Comparison of ENCODE assay signal across 1 cellular context in the genomic region with DNA sequence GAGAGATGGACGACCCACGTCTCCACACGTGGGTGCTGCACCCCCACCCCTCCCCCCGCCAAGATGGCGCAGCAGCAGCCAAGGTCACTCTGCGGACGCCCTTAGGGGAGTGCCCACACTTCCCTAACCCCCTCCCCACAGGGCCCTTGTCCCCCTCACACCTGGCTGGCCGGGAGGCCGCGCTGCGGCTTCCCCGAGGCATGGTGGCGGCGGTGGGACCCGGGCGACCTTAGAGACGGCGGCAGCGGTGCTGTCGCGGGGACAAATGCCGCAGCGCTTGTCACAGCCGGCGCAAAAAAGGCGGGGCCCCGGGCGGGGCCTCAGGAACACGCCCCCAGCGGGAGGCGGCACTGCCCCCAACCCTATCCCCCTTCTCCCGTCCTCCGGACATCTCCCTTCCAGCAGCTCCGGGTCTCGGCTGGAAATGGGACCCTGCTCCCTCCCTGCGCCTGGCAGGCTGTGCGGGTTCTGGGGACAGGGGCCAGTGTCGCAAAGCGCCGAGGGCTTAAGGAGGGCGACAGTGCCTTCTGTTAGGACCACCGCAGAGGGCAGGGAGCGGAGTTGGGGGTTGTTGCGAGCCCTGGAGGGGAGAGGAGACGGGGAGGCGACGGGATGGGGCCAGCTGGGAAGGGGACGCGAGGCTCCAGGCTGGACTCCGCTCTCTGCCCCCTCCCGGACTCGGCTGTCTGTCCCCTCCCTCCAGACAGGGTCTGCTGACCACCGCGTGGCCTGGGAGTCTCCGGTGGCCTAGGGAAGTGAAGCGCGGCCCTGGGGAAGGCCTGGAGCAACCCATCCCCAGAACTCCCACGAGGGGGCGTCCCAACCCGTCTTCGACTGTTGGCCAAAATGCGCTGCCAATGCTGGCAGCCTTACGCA.
TF ChIP-seq lines count a peak whose summit lies in the region.

A gene (minus strand): TSS at position 300 of the 876 bp plus-strand sequence. CDS start 98 bp downstream, at position 202.

TF ChIP-seq in HepG2, 621 proteins besides CTCF, POLR2A, EP300 and RAD21 (continued from another document and continues in another):
- TF ChIP-seq, protein P1, sequence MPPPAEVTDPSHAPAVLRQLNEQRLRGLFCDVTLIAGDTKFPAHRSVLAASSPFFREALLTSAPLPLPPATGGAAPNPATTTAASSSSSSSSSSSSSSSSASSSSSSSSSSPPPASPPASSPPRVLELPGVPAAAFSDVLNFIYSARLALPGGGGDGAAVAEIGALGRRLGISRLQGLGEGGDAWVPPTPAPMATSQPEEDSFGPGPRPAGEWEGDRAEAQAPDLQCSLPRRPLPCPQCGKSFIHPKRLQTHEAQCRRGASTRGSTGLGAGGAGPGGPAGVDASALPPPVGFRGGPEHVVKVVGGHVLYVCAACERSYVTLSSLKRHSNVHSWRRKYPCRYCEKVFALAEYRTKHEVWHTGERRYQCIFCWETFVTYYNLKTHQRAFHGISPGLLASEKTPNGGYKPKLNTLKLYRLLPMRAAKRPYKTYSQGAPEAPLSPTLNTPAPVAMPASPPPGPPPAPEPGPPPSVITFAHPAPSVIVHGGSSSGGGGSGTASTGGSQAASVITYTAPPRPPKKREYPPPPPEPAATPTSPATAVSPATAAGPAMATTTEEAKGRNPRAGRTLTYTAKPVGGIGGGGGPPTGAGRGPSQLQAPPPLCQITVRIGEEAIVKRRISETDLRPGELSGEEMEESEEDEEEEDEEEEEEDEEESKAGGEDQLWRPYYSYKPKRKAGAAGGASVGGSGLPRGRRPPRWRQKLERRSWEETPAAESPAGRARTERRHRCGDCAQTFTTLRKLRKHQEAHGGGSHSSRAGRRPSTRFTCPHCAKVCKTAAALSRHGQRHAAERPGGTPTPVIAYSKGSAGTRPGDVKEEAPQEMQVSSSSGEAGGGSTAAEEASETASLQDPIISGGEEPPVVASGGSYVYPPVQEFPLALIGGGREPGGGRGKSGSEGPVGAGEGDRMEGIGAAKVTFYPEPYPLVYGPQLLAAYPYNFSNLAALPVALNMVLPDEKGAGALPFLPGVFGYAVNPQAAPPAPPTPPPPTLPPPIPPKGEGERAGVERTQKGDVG (CRISPR knock-in tag; IDR thresholded peaks at IDR 0.05; ENCODE audit: borderline replicate concordance), result no peak
- TF ChIP-seq FOXA1 (IDR thresholded peaks at IDR 0.05) (no peak), FOXA1 (CRISPR knock-in tag; IDR thresholded peaks at IDR 0.05) (peak; percentile 10; the same call in 1 of the 2 replicates), CBX1 (IDR thresholded peaks at IDR 0.05; ENCODE audit: low read depth) (no peak), RBAK (CRISPR knock-in tag; IDR thresholded peaks at IDR 0.05) (0 out of 2 replicates have a peak, but pooled peaks have one; percentile 36), CHD4 (IDR thresholded peaks at IDR 0.05; ENCODE audit: borderline replicate concordance, low read length) (no peak), SRSF1 (optimal IDR thresholded peaks at IDR 0.05; ENCODE audit: low read depth, low read length) (no peak), ZNF75D (CRISPR knock-in tag; IDR thresholded peaks at IDR 0.05; ENCODE audit: borderline replicate concordance) (no peak), ETV6 (CRISPR knock-in tag; conservative IDR thresholded peaks at IDR 0.05) (no peak; the same call in 1 of the 2 replicates), ZNF549 (CRISPR knock-in tag; IDR thresholded peaks at IDR 0.05) (no peak), ZNF460 (CRISPR knock-in tag; IDR thresholded peaks at IDR 0.05; ENCODE audit: borderline replicate concordance) (peak; percentile 44; the same call in 1 of the 2 replicates), ZSCAN12 (CRISPR knock-in tag; IDR thresholded peaks at IDR 0.05) (no peak), ZNF225 (CRISPR knock-in tag; IDR thresholded peaks at IDR 0.05) (peak; percentile 3; the same call in 1 of the 2 replicates), RXRA (CRISPR knock-in tag; IDR thresholded peaks at IDR 0.05) (peak; percentile 55; the same call in 1 of the 2 replicates), ARHGAP35 (CRISPR knock-in tag; IDR thresholded peaks at IDR 0.05; ENCODE audit: borderline replicate concordance) (0 out of 2 replicates have a peak, but pooled peaks have one; percentile 8), ZNF709 (CRISPR knock-in tag; IDR thresholded peaks at IDR 0.05) (no peak; the same call in 1 of the 2 replicates), MYC (CRISPR knock-in tag; IDR thresholded peaks at IDR 0.05; ENCODE audit: borderline replicate concordance) (peak; percentile 92), TBX2 (CRISPR knock-in tag; IDR thresholded peaks at IDR 0.05; ENCODE audit: borderline replicate concordance) (peak; percentile 68), FLYWCH1 (CRISPR knock-in tag; IDR thresholded peaks at IDR 0.05) (no peak), DNMT1 (CRISPR knock-in tag; IDR thresholded peaks at IDR 0.05) (0 out of 2 replicates have a peak, but pooled peaks have one; percentile 4), SYNCRIP (IDR thresholded peaks at IDR 0.05; ENCODE audit: insufficient read depth, low read depth, low read length) (no peak), MED13 (CRISPR knock-in tag; IDR thresholded peaks at IDR 0.05) (no peak), ZNF652 (CRISPR knock-in tag; IDR thresholded peaks at IDR 0.05; ENCODE audit: borderline replicate concordance, low read depth) (no peak), ATRX (CRISPR knock-in tag; IDR thresholded peaks at IDR 0.05; ENCODE audit: borderline replicate concordance) (no peak), SMAD1 (CRISPR knock-in tag; IDR thresholded peaks at IDR 0.05; ENCODE audit: borderline replicate concordance, low read depth) (no peak), ZNF674 (CRISPR knock-in tag; IDR thresholded peaks at IDR 0.05; ENCODE audit: low read depth) (0 out of 2 replicates have a peak, but pooled peaks have one; percentile 33), SP1 (IDR thresholded peaks at IDR 0.05) (no peak), SP1 (CRISPR knock-in tag; IDR thresholded peaks at IDR 0.05) (0 out of 2 replicates have a peak, but pooled peaks have one; percentile 25), ZNF235 (CRISPR knock-in tag; IDR thresholded peaks at IDR 0.05; ENCODE audit: borderline replicate concordance) (no peak), HDAC6 (IDR thresholded peaks at IDR 0.05; ENCODE audit: low read depth, low read length) (no peak), NONO (IDR thresholded peaks at IDR 0.05) (no peak), NONO (CRISPR knock-in tag; conservative IDR thresholded peaks at IDR 0.05) (peak; percentile 76; the same call in 1 of the 2 replicates), ZNF790 (CRISPR knock-in tag; IDR thresholded peaks at IDR 0.05; ENCODE audit: borderline replicate concordance) (no peak)
- TF ChIP-seq, protein P2, sequence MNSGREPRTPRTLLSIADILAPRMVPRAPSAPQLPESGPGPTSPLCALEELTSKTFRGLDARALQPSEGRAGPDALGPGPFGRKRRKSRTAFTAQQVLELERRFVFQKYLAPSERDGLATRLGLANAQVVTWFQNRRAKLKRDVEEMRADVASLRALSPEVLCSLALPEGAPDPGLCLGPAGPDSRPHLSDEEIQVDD (CRISPR knock-in tag; IDR thresholded peaks at IDR 0.05; ENCODE audit: borderline replicate concordance), result 0 out of 2 replicates have a peak, but pooled peaks have one; percentile 31
- TF ChIP-seq, protein P3, sequence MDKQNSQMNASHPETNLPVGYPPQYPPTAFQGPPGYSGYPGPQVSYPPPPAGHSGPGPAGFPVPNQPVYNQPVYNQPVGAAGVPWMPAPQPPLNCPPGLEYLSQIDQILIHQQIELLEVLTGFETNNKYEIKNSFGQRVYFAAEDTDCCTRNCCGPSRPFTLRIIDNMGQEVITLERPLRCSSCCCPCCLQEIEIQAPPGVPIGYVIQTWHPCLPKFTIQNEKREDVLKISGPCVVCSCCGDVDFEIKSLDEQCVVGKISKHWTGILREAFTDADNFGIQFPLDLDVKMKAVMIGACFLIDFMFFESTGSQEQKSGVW (CRISPR knock-in tag; IDR thresholded peaks at IDR 0.05; ENCODE audit: borderline replicate concordance), result no peak
- TF ChIP-seq, protein P4, sequence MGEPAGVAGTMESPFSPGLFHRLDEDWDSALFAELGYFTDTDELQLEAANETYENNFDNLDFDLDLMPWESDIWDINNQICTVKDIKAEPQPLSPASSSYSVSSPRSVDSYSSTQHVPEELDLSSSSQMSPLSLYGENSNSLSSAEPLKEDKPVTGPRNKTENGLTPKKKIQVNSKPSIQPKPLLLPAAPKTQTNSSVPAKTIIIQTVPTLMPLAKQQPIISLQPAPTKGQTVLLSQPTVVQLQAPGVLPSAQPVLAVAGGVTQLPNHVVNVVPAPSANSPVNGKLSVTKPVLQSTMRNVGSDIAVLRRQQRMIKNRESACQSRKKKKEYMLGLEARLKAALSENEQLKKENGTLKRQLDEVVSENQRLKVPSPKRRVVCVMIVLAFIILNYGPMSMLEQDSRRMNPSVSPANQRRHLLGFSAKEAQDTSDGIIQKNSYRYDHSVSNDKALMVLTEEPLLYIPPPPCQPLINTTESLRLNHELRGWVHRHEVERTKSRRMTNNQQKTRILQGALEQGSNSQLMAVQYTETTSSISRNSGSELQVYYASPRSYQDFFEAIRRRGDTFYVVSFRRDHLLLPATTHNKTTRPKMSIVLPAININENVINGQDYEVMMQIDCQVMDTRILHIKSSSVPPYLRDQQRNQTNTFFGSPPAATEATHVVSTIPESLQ (CRISPR knock-in tag; conservative IDR thresholded peaks at IDR 0.05), result no peak
- TF ChIP-seq, protein P5, sequence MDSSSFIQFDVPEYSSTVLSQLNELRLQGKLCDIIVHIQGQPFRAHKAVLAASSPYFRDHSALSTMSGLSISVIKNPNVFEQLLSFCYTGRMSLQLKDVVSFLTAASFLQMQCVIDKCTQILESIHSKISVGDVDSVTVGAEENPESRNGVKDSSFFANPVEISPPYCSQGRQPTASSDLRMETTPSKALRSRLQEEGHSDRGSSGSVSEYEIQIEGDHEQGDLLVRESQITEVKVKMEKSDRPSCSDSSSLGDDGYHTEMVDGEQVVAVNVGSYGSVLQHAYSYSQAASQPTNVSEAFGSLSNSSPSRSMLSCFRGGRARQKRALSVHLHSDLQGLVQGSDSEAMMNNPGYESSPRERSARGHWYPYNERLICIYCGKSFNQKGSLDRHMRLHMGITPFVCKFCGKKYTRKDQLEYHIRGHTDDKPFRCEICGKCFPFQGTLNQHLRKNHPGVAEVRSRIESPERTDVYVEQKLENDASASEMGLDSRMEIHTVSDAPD (CRISPR knock-in tag; IDR thresholded peaks at IDR 0.05), result no peak
- TF ChIP-seq, protein P6, sequence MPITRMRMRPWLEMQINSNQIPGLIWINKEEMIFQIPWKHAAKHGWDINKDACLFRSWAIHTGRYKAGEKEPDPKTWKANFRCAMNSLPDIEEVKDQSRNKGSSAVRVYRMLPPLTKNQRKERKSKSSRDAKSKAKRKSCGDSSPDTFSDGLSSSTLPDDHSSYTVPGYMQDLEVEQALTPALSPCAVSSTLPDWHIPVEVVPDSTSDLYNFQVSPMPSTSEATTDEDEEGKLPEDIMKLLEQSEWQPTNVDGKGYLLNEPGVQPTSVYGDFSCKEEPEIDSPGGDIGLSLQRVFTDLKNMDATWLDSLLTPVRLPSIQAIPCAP (CRISPR knock-in tag; IDR thresholded peaks at IDR 0.05; ENCODE audit: low read depth), result 0 out of 2 replicates have a peak, but pooled peaks have one; percentile 46
- TF ChIP-seq, protein P7, sequence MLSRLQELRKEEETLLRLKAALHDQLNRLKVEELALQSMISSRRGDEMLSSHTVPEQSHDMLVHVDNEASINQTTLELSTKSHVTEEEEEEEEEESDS (CRISPR knock-in tag; IDR thresholded peaks at IDR 0.05; ENCODE audit: borderline replicate concordance), result 0 out of 2 replicates have a peak, but pooled peaks have one; percentile 58
- TF ChIP-seq, protein P8, sequence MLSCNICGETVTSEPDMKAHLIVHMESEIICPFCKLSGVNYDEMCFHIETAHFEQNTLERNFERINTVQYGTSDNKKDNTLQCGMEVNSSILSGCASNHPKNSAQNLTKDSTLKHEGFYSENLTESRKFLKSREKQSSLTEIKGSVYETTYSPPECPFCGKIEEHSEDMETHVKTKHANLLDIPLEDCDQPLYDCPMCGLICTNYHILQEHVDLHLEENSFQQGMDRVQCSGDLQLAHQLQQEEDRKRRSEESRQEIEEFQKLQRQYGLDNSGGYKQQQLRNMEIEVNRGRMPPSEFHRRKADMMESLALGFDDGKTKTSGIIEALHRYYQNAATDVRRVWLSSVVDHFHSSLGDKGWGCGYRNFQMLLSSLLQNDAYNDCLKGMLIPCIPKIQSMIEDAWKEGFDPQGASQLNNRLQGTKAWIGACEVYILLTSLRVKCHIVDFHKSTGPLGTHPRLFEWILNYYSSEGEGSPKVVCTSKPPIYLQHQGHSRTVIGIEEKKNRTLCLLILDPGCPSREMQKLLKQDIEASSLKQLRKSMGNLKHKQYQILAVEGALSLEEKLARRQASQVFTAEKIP (CRISPR knock-in tag; IDR thresholded peaks at IDR 0.05; ENCODE audit: borderline replicate concordance), result no peak
- TF ChIP-seq, protein P9, sequence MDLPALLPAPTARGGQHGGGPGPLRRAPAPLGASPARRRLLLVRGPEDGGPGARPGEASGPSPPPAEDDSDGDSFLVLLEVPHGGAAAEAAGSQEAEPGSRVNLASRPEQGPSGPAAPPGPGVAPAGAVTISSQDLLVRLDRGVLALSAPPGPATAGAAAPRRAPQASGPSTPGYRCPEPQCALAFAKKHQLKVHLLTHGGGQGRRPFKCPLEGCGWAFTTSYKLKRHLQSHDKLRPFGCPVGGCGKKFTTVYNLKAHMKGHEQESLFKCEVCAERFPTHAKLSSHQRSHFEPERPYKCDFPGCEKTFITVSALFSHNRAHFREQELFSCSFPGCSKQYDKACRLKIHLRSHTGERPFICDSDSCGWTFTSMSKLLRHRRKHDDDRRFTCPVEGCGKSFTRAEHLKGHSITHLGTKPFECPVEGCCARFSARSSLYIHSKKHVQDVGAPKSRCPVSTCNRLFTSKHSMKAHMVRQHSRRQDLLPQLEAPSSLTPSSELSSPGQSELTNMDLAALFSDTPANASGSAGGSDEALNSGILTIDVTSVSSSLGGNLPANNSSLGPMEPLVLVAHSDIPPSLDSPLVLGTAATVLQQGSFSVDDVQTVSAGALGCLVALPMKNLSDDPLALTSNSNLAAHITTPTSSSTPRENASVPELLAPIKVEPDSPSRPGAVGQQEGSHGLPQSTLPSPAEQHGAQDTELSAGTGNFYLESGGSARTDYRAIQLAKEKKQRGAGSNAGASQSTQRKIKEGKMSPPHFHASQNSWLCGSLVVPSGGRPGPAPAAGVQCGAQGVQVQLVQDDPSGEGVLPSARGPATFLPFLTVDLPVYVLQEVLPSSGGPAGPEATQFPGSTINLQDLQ (CRISPR knock-in tag; IDR thresholded peaks at IDR 0.05), result peak; percentile 79
- TF ChIP-seq, protein P10, sequence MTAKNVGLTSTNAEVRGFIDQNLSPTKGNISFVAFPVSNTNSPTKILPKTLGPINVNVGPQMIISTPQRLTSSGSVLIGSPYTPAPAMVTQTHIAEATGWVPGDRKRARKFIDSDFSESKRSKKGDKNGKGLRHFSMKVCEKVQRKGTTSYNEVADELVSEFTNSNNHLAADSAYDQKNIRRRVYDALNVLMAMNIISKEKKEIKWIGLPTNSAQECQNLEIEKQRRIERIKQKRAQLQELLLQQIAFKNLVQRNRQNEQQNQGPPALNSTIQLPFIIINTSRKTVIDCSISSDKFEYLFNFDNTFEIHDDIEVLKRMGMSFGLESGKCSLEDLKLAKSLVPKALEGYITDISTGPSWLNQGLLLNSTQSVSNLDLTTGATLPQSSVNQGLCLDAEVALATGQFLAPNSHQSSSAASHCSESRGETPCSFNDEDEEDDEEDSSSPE (CRISPR knock-in tag; IDR thresholded peaks at IDR 0.05), result peak; percentile 29; the same call in 1 of the 2 replicates
- TF ChIP-seq, protein P11, sequence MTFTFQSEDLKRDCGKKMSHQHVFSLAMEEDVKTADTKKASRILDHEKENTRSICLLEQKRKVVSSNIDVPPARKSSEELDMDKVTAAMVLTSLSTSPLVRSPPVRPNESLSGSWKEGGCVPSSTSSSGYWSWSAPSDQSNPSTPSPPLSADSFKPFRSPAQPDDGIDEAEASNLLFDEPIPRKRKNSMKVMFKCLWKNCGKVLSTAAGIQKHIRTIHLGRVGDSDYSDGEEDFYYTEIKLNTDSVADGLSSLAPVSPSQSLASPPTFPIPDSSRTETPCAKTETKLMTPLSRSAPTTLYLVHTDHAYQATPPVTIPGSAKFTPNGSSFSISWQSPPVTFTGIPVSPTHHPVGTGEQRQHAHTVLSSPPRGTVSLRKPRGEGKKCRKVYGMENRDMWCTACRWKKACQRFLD (CRISPR knock-in tag; IDR thresholded peaks at IDR 0.05; ENCODE audit: borderline replicate concordance), result peak; percentile 32; the same call in 1 of the 2 replicates
